In the genomic region with DNA sequence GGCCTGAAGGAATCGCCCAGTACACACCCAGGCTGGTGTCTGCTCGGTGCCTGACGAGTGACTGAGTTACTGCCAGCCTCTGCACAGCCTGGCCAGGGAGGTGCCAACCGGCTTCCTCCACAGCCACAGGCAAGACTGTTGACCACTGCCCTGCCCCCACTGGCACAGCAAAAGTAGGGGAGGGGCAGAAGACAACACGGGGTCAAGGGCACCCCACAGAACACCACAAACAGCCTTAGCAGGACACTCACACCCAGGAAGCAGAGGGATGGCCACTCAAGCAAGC, we compare ENCODE assay signal across 39 cellular contexts. TPM values are rescaled to one million over a fixed set of nuclear protein-coding genes. Genes with fewer than 3 reads are reported as not detected.
"Had no signal": no experiment of that assay in that cellular context is flagged by ENCODE, and none has a peak within 500 bp of the region (broad histone marks: within the 10 kb centered on the region; RNA-seq: fewer than 3 reads in every experiment).

No MANE protein-coding gene starts in this region.

- H3K4me3 ChIP-seq: adrenal gland, body of pancreas, esophagus squamous epithelium, gastroesophageal sphincter, heart right ventricle had no signal

- DNase-seq: activated CD4-positive, alpha-beta T cell treated with anti-CD3 and anti-CD28 coated beads, Interleukin-2, amount 10 ng/mL, durations not matched to agents 24 days and 14 days; activated CD4-positive, CD25-positive, alpha-beta regulatory T cell; activated CD4-positive, CD25-positive, alpha-beta regulatory T cell treated with anti-CD3 and anti-CD28 coated beads, Interleukin-2, amount 50 U/mL, for 72 hours; activated CD8-positive, alpha-beta memory T cell treated with anti-CD3 and anti-CD28 coated beads, Interleukin-2, amount 10 ng/mL, durations not matched to agents 7 days and 5 days; activated CD8-positive, alpha-beta memory T cell treated with anti-CD3 and anti-CD28 coated beads, Interleukin-2, amount 50 U/mL, for 4 hours; activated effector memory CD4-positive, alpha-beta T cell treated with anti-CD3 and anti-CD28 coated beads, Interleukin-2, amount 50 U/mL, for 16 hours; activated naive CD8-positive, alpha-beta T cell treated with anti-CD3 and anti-CD28 coated beads for 36 hours; activated naive CD8-positive, alpha-beta T cell treated with anti-CD3 and anti-CD28 coated beads, Interleukin-2, amount 50 U/mL, for 24 hours; activated T-cell treated with anti-CD3 and anti-CD28 coated beads, Interleukin-2, amount 50 U/mL, for 1 hour; activated T-cell treated with anti-CD3 and anti-CD28 coated beads, Interleukin-2, amount 50 U/mL, for 48 hours; aorta; caudate nucleus; cortex of kidney; dermis blood vessel endothelial cell; effector CD4-positive, alpha-beta T cell; effector memory CD8-positive, alpha-beta T cell; esophagus squamous epithelium; foreskin melanocyte; heart right ventricle; T-helper 17 cell; T1000 had no signal

- H3K4me1 Mint-ChIP-seq: activated CD4-positive, alpha-beta T cell treated with anti-CD3 and anti-CD28 coated beads for 36 hours; activated CD4-positive, alpha-beta T cell treated with anti-CD3 and anti-CD28 coated beads, Interleukin-2, amount 10 ng/mL, durations not matched to agents 24 days and 14 days; activated CD8-positive, alpha-beta memory T cell treated with anti-CD3 and anti-CD28 coated beads, Interleukin-2, amount 10 ng/mL, durations not matched to agents 7 days and 5 days; activated naive CD4-positive, alpha-beta T cell treated with anti-CD3 and anti-CD28 coated beads, Interleukin-2, amount 50 U/mL, for 24 hours; activated naive CD8-positive, alpha-beta T cell treated with anti-CD3 and anti-CD28 coated beads for 36 hours; activated naive CD8-positive, alpha-beta T cell treated with anti-CD3 and anti-CD28 coated beads, Interleukin-2, amount 50 U/mL, for 24 hours had no signal

- H3K9me3 Mint-ChIP-seq: activated CD4-positive, alpha-beta memory T cell treated with anti-CD3 and anti-CD28 coated beads for 36 hours; activated CD4-positive, alpha-beta T cell treated with anti-CD3 and anti-CD28 coated beads, Interleukin-2, amount 10 ng/mL, durations not matched to agents 24 days and 14 days; activated naive CD4-positive, alpha-beta T cell treated with anti-CD3 and anti-CD28 coated beads for 36 hours; activated naive CD4-positive, alpha-beta T cell treated with anti-CD3 and anti-CD28 coated beads, Interleukin-2, amount 50 U/mL, for 24 hours; activated naive CD8-positive, alpha-beta T cell treated with anti-CD3 and anti-CD28 coated beads for 36 hours; activated naive CD8-positive, alpha-beta T cell treated with anti-CD3 and anti-CD28 coated beads, Interleukin-2, amount 50 U/mL, for 24 hours; activated T-helper 1 cell treated with anti-CD3 and anti-CD28 coated beads, Interleukin-12 subunit alpha, Interleukin-12 subunit beta, Interleukin-2, Interleukin-4 antibody, amounts not matched to agents 30 ng/mL and 10 ng/mL and 1 ng/mL, durations not matched to agents 14 hours and 24 hours and 36 hours; activated T-helper 2 cell treated with anti-CD3 and anti-CD28 coated beads, Interferon-gamma antibody, Interleukin-2, Interleukin-4, amounts not matched to agents 10 μg/mL and 5 μg/mL and 100 μg/mL, durations not matched to agents 14 hours and 24 hours and 36 hours; effector memory CD8-positive, alpha-beta T cell; T-helper 2 cell treated with Interferon-gamma antibody and Interleukin-4, amounts not matched to agents 5 μg/mL and 100 μg/mL, for 36 hours had no signal

- H3K9me3 ChIP-seq: adrenal gland, body of pancreas, esophagus squamous epithelium, heart right ventricle had no signal

- ATAC-seq: activated CD4-positive, alpha-beta T cell treated with anti-CD3 and anti-CD28 coated beads for 36 hours; activated CD8-positive, alpha-beta memory T cell treated with anti-CD3 and anti-CD28 coated beads, Interleukin-2, amount 10 ng/mL, durations not matched to agents 7 days and 5 days; activated naive CD8-positive, alpha-beta T cell treated with anti-CD3 and anti-CD28 coated beads, Interleukin-2, amount 50 U/mL, for 24 hours; gastroesophageal sphincter; T-helper 17 cell had no signal

- H3K4me3 Mint-ChIP-seq: activated CD4-positive, alpha-beta memory T cell treated with anti-CD3 and anti-CD28 coated beads for 36 hours; activated CD4-positive, alpha-beta T cell treated with anti-CD3 and anti-CD28 coated beads for 36 hours; activated CD4-positive, alpha-beta T cell treated with anti-CD3 and anti-CD28 coated beads, Interleukin-2, amount 10 ng/mL, durations not matched to agents 24 days and 14 days; activated CD8-positive, alpha-beta memory T cell treated with anti-CD3 and anti-CD28 coated beads, Interleukin-2, amount 10 ng/mL, durations not matched to agents 7 days and 5 days; activated CD8-positive, alpha-beta T cell treated with anti-CD3 and anti-CD28 coated beads, Interleukin-2, amount 10 ng/mL, durations not matched to agents 7 days and 5 days; activated naive CD4-positive, alpha-beta T cell treated with anti-CD3 and anti-CD28 coated beads for 36 hours; activated naive CD4-positive, alpha-beta T cell treated with anti-CD3 and anti-CD28 coated beads, Interleukin-2, amount 50 U/mL, for 24 hours; activated naive CD8-positive, alpha-beta T cell treated with anti-CD3 and anti-CD28 coated beads for 36 hours; activated naive CD8-positive, alpha-beta T cell treated with anti-CD3 and anti-CD28 coated beads, Interleukin-2, amount 50 U/mL, for 24 hours; activated T-helper 1 cell treated with anti-CD3 and anti-CD28 coated beads, Interleukin-12 subunit alpha, Interleukin-12 subunit beta, Interleukin-2, Interleukin-4 antibody, amounts not matched to agents 30 ng/mL and 10 ng/mL and 1 ng/mL, durations not matched to agents 14 hours and 24 hours and 36 hours; effector memory CD8-positive, alpha-beta T cell; T-helper 17 cell; T-helper 2 cell treated with Interferon-gamma antibody and Interleukin-4, amounts not matched to agents 5 μg/mL and 100 μg/mL, for 36 hours had no signal

- H3K4me1 ChIP-seq: adrenal gland had no signal

- H3K36me3 ChIP-seq: adrenal gland had no signal

- H3K27ac Mint-ChIP-seq: activated CD4-positive, alpha-beta memory T cell treated with anti-CD3 and anti-CD28 coated beads for 36 hours; activated CD4-positive, alpha-beta T cell treated with anti-CD3 and anti-CD28 coated beads for 36 hours; activated CD4-positive, alpha-beta T cell treated with anti-CD3 and anti-CD28 coated beads, Interleukin-2, amount 10 ng/mL, durations not matched to agents 24 days and 14 days; activated CD8-positive, alpha-beta memory T cell treated with anti-CD3 and anti-CD28 coated beads, Interleukin-2, amount 10 ng/mL, durations not matched to agents 7 days and 5 days; activated CD8-positive, alpha-beta T cell treated with anti-CD3 and anti-CD28 coated beads, Interleukin-2, amount 10 ng/mL, durations not matched to agents 7 days and 5 days; activated naive CD4-positive, alpha-beta T cell treated with anti-CD3 and anti-CD28 coated beads for 36 hours; activated naive CD4-positive, alpha-beta T cell treated with anti-CD3 and anti-CD28 coated beads, Interleukin-2, amount 50 U/mL, for 24 hours; activated naive CD8-positive, alpha-beta T cell treated with anti-CD3 and anti-CD28 coated beads for 36 hours; activated naive CD8-positive, alpha-beta T cell treated with anti-CD3 and anti-CD28 coated beads, Interleukin-2, amount 50 U/mL, for 24 hours; activated T-helper 1 cell treated with anti-CD3 and anti-CD28 coated beads, Interleukin-12 subunit alpha, Interleukin-12 subunit beta, Interleukin-2, Interleukin-4 antibody, amounts not matched to agents 30 ng/mL and 10 ng/mL and 1 ng/mL, durations not matched to agents 14 hours and 24 hours and 36 hours; activated T-helper 2 cell treated with anti-CD3 and anti-CD28 coated beads, Interferon-gamma antibody, Interleukin-2, Interleukin-4, amounts not matched to agents 10 μg/mL and 5 μg/mL and 100 μg/mL, durations not matched to agents 14 hours and 24 hours and 36 hours; effector memory CD8-positive, alpha-beta T cell; T-helper 17 cell; T-helper 2 cell treated with Interferon-gamma antibody and Interleukin-4, amounts not matched to agents 5 μg/mL and 100 μg/mL, for 36 hours had no signal

- H3K27ac ChIP-seq: adrenal gland, body of pancreas, epithelial cell of prostate, esophagus squamous epithelium, gastroesophageal sphincter, heart right ventricle had no signal

RNA-seq across cellular contexts. Expression of a gene that starts 0.7 kb away (rescaled TPM):
- total RNA-seq: activated CD4-positive, alpha-beta memory T cell treated with anti-CD3 and anti-CD28 coated beads for 36 hours; activated CD4-positive, alpha-beta T cell treated with anti-CD3 and anti-CD28 coated beads for 36 hours; activated CD4-positive, alpha-beta T cell treated with anti-CD3 and anti-CD28 coated beads, Interleukin-2, amount 10 ng/mL, durations not matched to agents 24 days and 14 days; activated CD8-positive, alpha-beta memory T cell treated with anti-CD3 and anti-CD28 coated beads for 36 hours; activated CD8-positive, alpha-beta memory T cell treated with anti-CD3 and anti-CD28 coated beads, Interleukin-2, amount 10 ng/mL, durations not matched to agents 7 days and 5 days; activated naive CD4-positive, alpha-beta T cell treated with anti-CD3 and anti-CD28 coated beads for 36 hours; activated naive CD8-positive, alpha-beta T cell treated with anti-CD3 and anti-CD28 coated beads for 36 hours; activated T-helper 1 cell treated with anti-CD3 and anti-CD28 coated beads, Interleukin-12 subunit alpha, Interleukin-12 subunit beta, Interleukin-2, Interleukin-4 antibody, amounts not matched to agents 30 ng/mL and 10 ng/mL and 1 ng/mL, durations not matched to agents 14 hours and 24 hours and 36 hours; activated T-helper 2 cell treated with anti-CD3 and anti-CD28 coated beads, Interferon-gamma antibody, Interleukin-2, Interleukin-4, amounts not matched to agents 10 μg/mL and 5 μg/mL and 100 μg/mL, durations not matched to agents 14 hours and 24 hours and 36 hours; adrenal gland; aorta; body of pancreas; chondrocyte; dermis blood vessel endothelial cell; esophagus squamous epithelium; fibroblast of lung; fibroblast of villous mesenchyme; gastroesophageal sphincter; glomerular endothelial cell; heart right ventricle had no signal
- polyA plus RNA-seq: adrenal gland, aorta, esophagus, fibroblast of lung, heart right ventricle had no signal
